ENCODE assay signal across 13 cellular contexts in genomic region chr1:11061652-11062365, GRCh38. TPM values are rescaled to one million over a fixed set of nuclear protein-coding genes. Genes with fewer than 3 reads are reported as not detected.
DNase-seq lines count a peak whose midpoint lies in the region; ATAC-seq, FAIRE-seq and TF ChIP-seq lines count a peak whose summit lies in the region.
"Had no signal": no experiment of that assay in that cellular context is flagged by ENCODE, and none has a peak within 500 bp of the region (broad histone marks: within the 10 kb centered on the region; RNA-seq: fewer than 3 reads in every experiment).

No MANE protein-coding gene starts in this region.

- no peaks in the 10 kb centered on the region for H3K9me3 ChIP-seq in CD4-positive, CD25-positive, alpha-beta regulatory T cell (ENCODE audit: control insufficient read depth in 2 of 2, low read length in 2 of 2)
- no peaks in the 10 kb centered on the region for H3K9me3 ChIP-seq in lower lobe of right lung
- no peaks in the 10 kb centered on the region for H3K9me3 ChIP-seq in trophoblast cell (ENCODE audit: insufficient read depth, low read depth, low read length)

- H3K4me2 ChIP-seq in trophoblast cell (ENCODE audit: low read length), result no peak overlapping the region

- H3K36me3 Mint-ChIP-seq in CD4-positive, CD25-positive, alpha-beta regulatory T cell, result peaks cover 17% of the 10 kb centered on the region

- no peak overlapping the region for H3K4ac ChIP-seq in trophoblast cell (ENCODE audit: low read depth, low read length)

- peaks cover 21% of the 10 kb centered on the region for H3K4me1 ChIP-seq in CD4-positive, CD25-positive, alpha-beta regulatory T cell (ENCODE audit: control insufficient read depth, insufficient read depth, low read length, poor library complexity, severe bottlenecking)
- peaks cover 25% of the 10 kb centered on the region for H3K4me1 ChIP-seq in lower lobe of right lung
- H3K4me1 ChIP-seq in trophoblast cell (ENCODE audit: control insufficient read depth in 1 of 2, insufficient read depth in 2 of 2, low read length in 2 of 2), result peaks cover 0 to 11% of the 10 kb centered on the region in 2 experiments
- H3K4me1 ChIP-seq: parathyroid adenoma had no signal

- H3K4me1 Mint-ChIP-seq in CD4-positive, CD25-positive, alpha-beta regulatory T cell, result peaks cover 7 to 44% (median 17%) of the 10 kb centered on the region in 4 donors

- H4K12ac ChIP-seq in trophoblast cell (ENCODE audit: low read depth, low read length), result no peak overlapping the region

- TF ChIP-seq CTCF in VCaP (conservative IDR thresholded peaks at IDR 0.05) (no peak), lower lobe of right lung (IDR thresholded peaks at IDR 0.05) (no peak)

- H2BK120ac ChIP-seq in trophoblast cell (ENCODE audit: insufficient read depth, low read length, poor library complexity), result no peak overlapping the region

- intact Hi-C loops in lower lobe of right lung (cut with DNase I), result no loop called here

- H3K79me2 ChIP-seq in trophoblast cell (ENCODE audit: control insufficient read depth, insufficient read depth, low read length, poor library complexity), result peaks cover 9% of the 10 kb centered on the region
- H3K79me2 ChIP-seq: parathyroid adenoma had no signal

- H3K9me3 Mint-ChIP-seq in CD4-positive, CD25-positive, alpha-beta regulatory T cell, result no peaks in the 10 kb centered on the region

- no peak overlapping the region for H2AK5ac ChIP-seq in trophoblast cell (ENCODE audit: low read length)

- peak overlapping the region; percentile 67 to 94 (median 86) for H3K4me3 Mint-ChIP-seq in CD4-positive, CD25-positive, alpha-beta regulatory T cell

- no peak overlapping the region for H4K8ac ChIP-seq in trophoblast cell (ENCODE audit: low read depth, low read length)

- H3K79me1 ChIP-seq in trophoblast cell (ENCODE audit: low read length), result peaks cover 2% of the 10 kb centered on the region

- H2AFZ ChIP-seq in trophoblast cell (ENCODE audit: insufficient read depth, low read length, poor library complexity), result no peak overlapping the region
- H2AFZ ChIP-seq: parathyroid adenoma had no signal

- no peak for TF ChIP-seq POLR2A in GM12892 (IDR thresholded peaks at IDR 0.05; ENCODE audit: low read depth, low read length)

- no peak overlapping the region for H3K9ac ChIP-seq in trophoblast cell (ENCODE audit: low read length)
- H3K9ac ChIP-seq: parathyroid adenoma had no signal

- peak overlapping the region in 2 of 3 donors; percentile 60 to 95 for H3K27ac Mint-ChIP-seq in CD4-positive, CD25-positive, alpha-beta regulatory T cell

- H3K14ac ChIP-seq in trophoblast cell (ENCODE audit: low read length), result no peak overlapping the region

- no peak overlapping the region for H3K27ac ChIP-seq in CD4-positive, CD25-positive, alpha-beta regulatory T cell (ENCODE audit: insufficient read depth, low read length, poor library complexity, severe bottlenecking)
- peak overlapping the region; percentile 91 for H3K27ac ChIP-seq in VCaP
- H3K27ac ChIP-seq in lower lobe of right lung, result peak overlapping the region; percentile 1
- H3K27ac ChIP-seq in trophoblast cell (ENCODE audit: low read depth, low read length), result no peak overlapping the region
- H3K27ac ChIP-seq: parathyroid adenoma had no signal

- no peaks in the 10 kb centered on the region for H3K27me3 Mint-ChIP-seq in CD4-positive, CD25-positive, alpha-beta regulatory T cell

- H3K27me3 ChIP-seq in CD4-positive, CD25-positive, alpha-beta regulatory T cell (ENCODE audit: control insufficient read depth, insufficient read depth, low read length), result no peaks in the 10 kb centered on the region
- H3K27me3 ChIP-seq in lower lobe of right lung (ENCODE audit: low read depth) (no peaks in the 10 kb centered on the region), trophoblast cell (ENCODE audit: insufficient read depth, low read length) (no peaks in the 10 kb centered on the region)

- no peak for DNase-seq in CD4-positive, CD25-positive, alpha-beta regulatory T cell
- DNase-seq in GM12892 (ENCODE audit: insufficient read length) (no peak), lower lobe of right lung (no peak), trophoblast cell (no peak), NOMO-1 treated with DMSO at 0.1 percent for 48 hours (lab: John Stamatoyannopoulos, UW; ENCODE audit: unreplicated experiment) (no peak)
- DNase-seq in stimulated activated CD4-positive, alpha-beta T cell treated with anti-CD3 and anti-CD28 coated beads, Interleukin-4, amount 100 ng/mL, for 1 hour, result no peak
- DNase-seq: GM23248, NCI-H1092 had no signal

- no peak overlapping the region for H3K18ac ChIP-seq in trophoblast cell (ENCODE audit: low read length)

- no CpG with 5 or more reads among the region's 5 CpGs for WGBS in trophoblast cell (ENCODE audit: extremely low coverage, insufficient coverage, insufficient read length)

- peak; percentile 24 for FAIRE-seq in GM12892 (lab: Jason Lieb, UNC)

- H3K4me3 ChIP-seq in CD4-positive, CD25-positive, alpha-beta regulatory T cell (ENCODE audit: low read depth, low read length), result peak overlapping the region; percentile 31
- H3K4me3 ChIP-seq in lower lobe of right lung (no peak overlapping the region), trophoblast cell (ENCODE audit: low read depth, low read length) (no peak overlapping the region)

- no peak overlapping the region for H4K91ac ChIP-seq in trophoblast cell (ENCODE audit: low read depth, low read length)

- H2BK5ac ChIP-seq in trophoblast cell (ENCODE audit: low read depth, low read length, poor library complexity), result no peak overlapping the region

- H3K23ac ChIP-seq in trophoblast cell (ENCODE audit: low read length), result no peak overlapping the region

- no peak overlapping the region for H2BK12ac ChIP-seq in trophoblast cell (ENCODE audit: low read length)

- peaks cover 25% of the 10 kb centered on the region for H3K36me3 ChIP-seq in CD4-positive, CD25-positive, alpha-beta regulatory T cell (ENCODE audit: control insufficient read depth, insufficient read depth, low read length)
- H3K36me3 ChIP-seq in lower lobe of right lung (peaks cover 37% of the 10 kb centered on the region), trophoblast cell (ENCODE audit: control insufficient read depth in 1 of 2, insufficient read depth in 2 of 2, low read length in 2 of 2) (peaks cover 26 to 30% of the 10 kb centered on the region in 2 experiments)

- no peak for ATAC-seq in CD4-positive, CD25-positive, alpha-beta regulatory T cell (ENCODE audit: low read depth in 2 of 2)
- no peak for ATAC-seq in lower lobe of right lung
- ATAC-seq in HG02870 (IDR thresholded peaks at IDR 0.05; ENCODE audit: unreplicated experiment), result no peak

RNA-seq across cellular contexts. Expression of gene SRM, which starts 2.0 kb away (rescaled TPM):
- 29.6 TPM for total RNA-seq in CD4-positive, CD25-positive, alpha-beta regulatory T cell
- 10 to 100 TPM; 61.7 to 89.6 (median 76.5) TPM for polyA plus RNA-seq in CD4-positive, CD25-positive, alpha-beta regulatory T cell
- 64.6 TPM for polyA plus RNA-seq in GM12892 (2012; ENCODE audit: missing spikeins)
- 38.7 TPM for total RNA-seq in lower lobe of right lung
- 137 and 143 TPM in 2 replicates for polyA plus RNA-seq in trophoblast cell (2013)

RNA-seq across cellular contexts. Expression of gene MASP2, which starts 14.8 kb away (rescaled TPM):
- total RNA-seq in CD4-positive, CD25-positive, alpha-beta regulatory T cell, result not detected
- under 1 TPM in 2 of 4 donors, not detected in 2; 0.15 to 0.29 TPM for polyA plus RNA-seq in CD4-positive, CD25-positive, alpha-beta regulatory T cell
- polyA plus RNA-seq in GM12892 (2012; ENCODE audit: missing spikeins), result 3.4 TPM
- not detected for total RNA-seq in lower lobe of right lung
- 0.14 and 0.18 TPM in 2 replicates for polyA plus RNA-seq in trophoblast cell (2013)
- total RNA-seq: GM23248, kidney epithelial cell, urinary bladder had no signal
- polyA plus RNA-seq: urinary bladder had no signal

RNA-seq across cellular contexts. Expression of gene EXOSC10, which starts 37.9 kb away (rescaled TPM):
- total RNA-seq in CD4-positive, CD25-positive, alpha-beta regulatory T cell, result 81.7 TPM
- polyA plus RNA-seq in CD4-positive, CD25-positive, alpha-beta regulatory T cell, result 10 to 100 TPM; 37.0 to 47.5 (median 39.2) TPM
- polyA plus RNA-seq in GM12892 (2012; ENCODE audit: missing spikeins), result 50.2 TPM
- 47.7 TPM for total RNA-seq in lower lobe of right lung
- polyA plus RNA-seq in trophoblast cell (2013), result 63.5 and 66.1 TPM in 2 replicates

RNA-seq across cellular contexts. Expression of gene TARDBP, which starts 49.4 kb away (rescaled TPM):
- total RNA-seq in CD4-positive, CD25-positive, alpha-beta regulatory T cell, result 132 TPM
- polyA plus RNA-seq in CD4-positive, CD25-positive, alpha-beta regulatory T cell, result 10 to 100 TPM; 65.1 to 91.9 (median 74.8) TPM
- 133 TPM for polyA plus RNA-seq in GM12892 (2012; ENCODE audit: missing spikeins)
- total RNA-seq in lower lobe of right lung, result 117 TPM
- 196 and 202 TPM in 2 replicates for polyA plus RNA-seq in trophoblast cell (2013)

Comparison
In these comparisons a context has a peak if more than half of its experiments do, and no peak if none do; other contexts are left out.
1. H3K27ac ChIP-seq: peak in VCaP (single experiment) and lower lobe of right lung (single experiment); none in CD4-positive, CD25-positive, alpha-beta regulatory T cell (single experiment) and trophoblast cell (single experiment).